3 cellular contexts compared by ENCODE assay signal in the genomic region with DNA sequence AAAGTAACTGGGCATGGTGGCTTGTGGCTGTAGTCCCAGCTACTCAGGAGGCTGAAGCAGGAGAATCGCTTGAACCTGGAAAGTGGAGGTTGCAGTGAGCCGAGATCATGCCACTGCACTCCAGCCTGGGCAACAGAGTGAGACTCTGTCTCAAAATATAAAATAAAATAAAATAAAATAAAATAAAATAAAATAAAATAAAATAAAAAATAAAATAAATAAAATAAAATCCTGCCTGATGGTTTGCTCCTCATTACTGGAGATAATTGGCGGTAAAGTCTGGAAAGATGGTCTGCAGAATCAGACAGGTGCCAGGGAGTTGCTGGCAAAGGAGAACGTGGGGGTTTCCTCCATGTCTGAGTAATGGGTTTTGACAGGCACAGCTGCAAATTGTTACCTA. TPM values are rescaled to one million over a fixed set of nuclear protein-coding genes. Genes with fewer than 3 reads are reported as not detected.
"Had no signal": no experiment of that assay in that cellular context is flagged by ENCODE, and none has a peak within 500 bp of the region (broad histone marks: within the 10 kb centered on the region; RNA-seq: fewer than 3 reads in every experiment).

No MANE protein-coding gene starts in this region.

RNA-seq across cellular contexts. Expression of a gene that starts 11.2 kb away (rescaled TPM):
- total RNA-seq: GM23248, H4, HFFc6 had no signal
- polyA plus RNA-seq: GM23248 had no signal
